In the genomic region with DNA sequence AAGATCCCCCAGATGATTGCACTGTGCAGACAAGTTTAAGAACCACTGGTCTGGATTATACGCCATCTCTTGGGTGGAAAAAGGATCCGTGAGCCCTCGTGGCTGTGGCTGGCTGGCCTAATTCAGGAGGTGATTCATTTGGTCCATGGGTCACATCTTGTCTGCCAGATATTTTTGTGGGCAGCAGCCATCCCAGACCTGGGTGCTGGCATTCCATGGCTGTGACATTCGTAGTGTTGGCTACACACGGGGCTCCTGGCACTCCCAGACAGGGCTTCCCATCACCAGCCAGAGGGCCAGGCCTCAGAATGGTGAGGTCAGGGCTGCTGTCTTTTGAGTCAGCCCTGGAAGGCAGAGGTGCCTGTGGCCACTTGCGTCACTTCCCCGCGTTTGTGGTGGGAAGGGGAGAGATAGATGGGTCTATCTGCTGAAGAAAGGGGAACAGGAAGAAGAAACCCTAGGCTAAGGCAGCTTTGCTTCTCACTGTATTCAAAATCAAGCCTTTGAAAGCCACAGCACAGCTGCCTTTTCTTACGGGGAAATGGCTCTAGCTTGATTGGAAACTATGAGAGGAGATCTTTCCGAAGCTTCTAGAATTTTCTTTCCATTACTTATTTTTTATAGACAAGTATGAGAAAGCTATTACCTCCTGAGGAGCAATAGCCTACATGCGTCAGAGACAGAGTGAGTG, we compare ENCODE assay signal across 8 cellular contexts. TPM values are rescaled to one million over a fixed set of nuclear protein-coding genes. Genes with fewer than 3 reads are reported as not detected.
DNase-seq lines count a peak whose midpoint lies in the region; ATAC-seq lines count a peak whose summit lies in the region.

No MANE protein-coding gene starts in this region.

- DNase-seq in Daoy (ENCODE audit: low read depth) (peak; percentile 83), MG63 (peak; percentile 91), globus pallidus (ENCODE audit: low spot score) (peak; percentile 71), NCI-H82 (lab: John Stamatoyannopoulos, UW) (no peak), D341Med (ENCODE audit: low spot score) (no peak)
- DNase-seq in activated CD8-positive, alpha-beta memory T cell treated with anti-CD3 and anti-CD28 coated beads, Interleukin-2, amount 50 U/mL, for 48 hours = peak; percentile 91
- peak in 3 of 4 experiments; percentile 56 to 88 (median 75) for DNase-seq in stimulated activated CD4-positive, alpha-beta T cell treated with anti-CD3 and anti-CD28 coated beads, Interleukin-1b, Interleukin-23, amount 100 ng/mL, for 24 hours (ENCODE audit: low read depth in 4 of 4, low spot score in 1 of 4)

- no peaks in the 10 kb centered on the region for H3K27me3 ChIP-seq in MG63

- H3K9me3 ChIP-seq in MG63 = no peaks in the 10 kb centered on the region

- H3K4me3 ChIP-seq in MG63 = no peak overlapping the region

- no peaks in the 10 kb centered on the region for H3K36me3 ChIP-seq in MG63

- peak; percentile 73 for ATAC-seq in GM21576 (IDR thresholded peaks at IDR 0.05; ENCODE audit: unreplicated experiment)

RNA-seq across cellular contexts. Expression of gene EIF2D, which starts 32.4 kb away (rescaled TPM):
- total RNA-seq in Daoy (2014; rRNA removed; shearing (Covaris generic)) = 25.2 and 27.7 TPM in 2 replicates
- 72.1 and 75.8 TPM in 2 replicates for total RNA-seq in MG63 (2014; rRNA removed; shearing (Covaris generic); ENCODE audit: low replicate concordance)

RNA-seq across cellular contexts. Expression of gene DYRK3, which starts 55.4 kb away (rescaled TPM):
- 15.8 and 16.9 TPM in 2 replicates for total RNA-seq in Daoy (2014; rRNA removed; shearing (Covaris generic))
- total RNA-seq in MG63 (2014; rRNA removed; shearing (Covaris generic); ENCODE audit: low replicate concordance) = 19.3 and 20.2 TPM in 2 replicates

Comparison
In these comparisons a context has a peak if more than half of its experiments do, and no peak if none do; other contexts are left out.
1. DNase-seq: peak in Daoy (single experiment), MG63 (single experiment), activated CD8-positive, alpha-beta memory T cell treated with anti-CD3 and anti-CD28 coated beads, Interleukin-2, amount 50 U/mL, for 48 hours (single experiment), globus pallidus (single experiment) and stimulated activated CD4-positive, alpha-beta T cell treated with anti-CD3 and anti-CD28 coated beads, Interleukin-1b, Interleukin-23, amount 100 ng/mL, for 24 hours (3 of 4); none in NCI-H82 (single experiment) and D341Med (single experiment).